Comparison of ENCODE assay signal across 29 cellular contexts in the genomic region with DNA sequence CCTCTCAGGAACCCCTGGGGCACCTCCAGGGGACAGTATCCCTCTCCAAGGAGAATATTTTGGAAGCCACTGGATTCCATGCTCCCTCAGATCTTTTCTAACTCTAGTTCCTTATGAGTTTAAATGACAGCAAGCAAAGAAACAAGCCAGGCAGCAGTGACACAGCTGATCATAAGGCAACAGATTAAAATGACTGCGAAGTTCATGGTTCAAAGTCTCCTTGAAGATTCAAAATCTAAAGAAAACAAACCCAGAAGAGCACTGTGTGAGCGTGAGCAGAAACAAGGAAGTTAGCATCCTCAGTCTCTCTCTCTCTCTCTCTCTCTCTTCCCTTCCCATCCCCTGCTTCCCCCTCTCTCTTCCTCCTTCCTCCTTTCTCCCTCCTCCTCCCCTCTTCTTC.
"Had no signal": no experiment of that assay in that cellular context is flagged by ENCODE, and none has a peak within 500 bp of the region (broad histone marks: within the 10 kb centered on the region; RNA-seq: fewer than 3 reads in every experiment).

No MANE protein-coding gene starts in this region.

- H3K27ac ChIP-seq: ascending aorta, breast epithelium, cardiac muscle cell, colonic mucosa, esophagus squamous epithelium, gastroesophageal sphincter had no signal

- H3K36me3 ChIP-seq: ascending aorta, breast epithelium, cardiac muscle cell, colonic mucosa, esophagus squamous epithelium, gastroesophageal sphincter had no signal

- H3K27ac Mint-ChIP-seq: activated CD4-positive, alpha-beta memory T cell treated with anti-CD3 and anti-CD28 coated beads, Interleukin-2, amount 10 ng/mL, durations not matched to agents 7 days and 5 days; activated CD4-positive, alpha-beta T cell treated with anti-CD3 and anti-CD28 coated beads for 36 hours; activated CD4-positive, alpha-beta T cell treated with anti-CD3 and anti-CD28 coated beads, Interleukin-2, amount 10 ng/mL, durations not matched to agents 24 days and 14 days; activated naive CD4-positive, alpha-beta T cell treated with anti-CD3 and anti-CD28 coated beads, Interleukin-2, amount 10 ng/mL, durations not matched to agents 7 days and 5 days; activated naive CD4-positive, alpha-beta T cell treated with anti-CD3 and anti-CD28 coated beads, Interleukin-2, amount 50 U/mL, for 72 hours; activated naive CD8-positive, alpha-beta T cell treated with anti-CD3 and anti-CD28 coated beads, Interleukin-2, amount 10 ng/mL, durations not matched to agents 7 days and 5 days; activated T-cell treated with anti-CD3 and anti-CD28 coated beads, Interleukin-2, amount 50 U/mL, for 24 hours; activated T-cell treated with anti-CD3 and anti-CD28 coated beads, Interleukin-2, amount 50 U/mL, for 72 hours; dendritic cell treated with granulocyte-macrophage colony-stimulating factor and Interleukin-4, amounts not matched to agents 40 ng/mL and 50 ng/mL, for 4 days; effector memory CD8-positive, alpha-beta T cell had no signal

- H3K9me3 Mint-ChIP-seq: activated CD4-positive, alpha-beta T cell treated with anti-CD3 and anti-CD28 coated beads, Interleukin-2, amount 10 ng/mL, durations not matched to agents 24 days and 14 days; effector memory CD8-positive, alpha-beta T cell had no signal

- H3K4me3 Mint-ChIP-seq: activated CD4-positive, alpha-beta memory T cell treated with anti-CD3 and anti-CD28 coated beads, Interleukin-2, amount 10 ng/mL, durations not matched to agents 7 days and 5 days; activated CD4-positive, alpha-beta T cell treated with anti-CD3 and anti-CD28 coated beads for 36 hours; activated CD4-positive, alpha-beta T cell treated with anti-CD3 and anti-CD28 coated beads, Interleukin-2, amount 10 ng/mL, durations not matched to agents 24 days and 14 days; activated naive CD4-positive, alpha-beta T cell treated with anti-CD3 and anti-CD28 coated beads, Interleukin-2, amount 10 ng/mL, durations not matched to agents 7 days and 5 days; activated naive CD8-positive, alpha-beta T cell treated with anti-CD3 and anti-CD28 coated beads, Interleukin-2, amount 10 ng/mL, durations not matched to agents 7 days and 5 days; activated T-cell treated with anti-CD3 and anti-CD28 coated beads, Interleukin-2, amount 50 U/mL, for 24 hours; activated T-cell treated with anti-CD3 and anti-CD28 coated beads, Interleukin-2, amount 50 U/mL, for 72 hours; brain; dendritic cell treated with granulocyte-macrophage colony-stimulating factor and Interleukin-4, amounts not matched to agents 40 ng/mL and 50 ng/mL, for 4 days; effector memory CD8-positive, alpha-beta T cell had no signal

- ATAC-seq: activated CD4-positive, alpha-beta T cell treated with anti-CD3 and anti-CD28 coated beads for 36 hours; activated naive CD4-positive, alpha-beta T cell treated with anti-CD3 and anti-CD28 coated beads, Interleukin-2, amount 50 U/mL, for 72 hours; activated T-cell treated with anti-CD3 and anti-CD28 coated beads, Interleukin-2, amount 50 U/mL, for 72 hours; effector memory CD8-positive, alpha-beta T cell; gastroesophageal sphincter had no signal

- H3K27me3 ChIP-seq: ascending aorta, breast epithelium, cardiac muscle cell, colonic mucosa, esophagus squamous epithelium, gastroesophageal sphincter had no signal

- H3K4me1 ChIP-seq: ascending aorta, breast epithelium, colonic mucosa, esophagus squamous epithelium, gastroesophageal sphincter had no signal

- H3K36me3 Mint-ChIP-seq: activated naive CD4-positive, alpha-beta T cell treated with anti-CD3 and anti-CD28 coated beads, Interleukin-2, amount 10 ng/mL, durations not matched to agents 7 days and 5 days; activated naive CD8-positive, alpha-beta T cell treated with anti-CD3 and anti-CD28 coated beads, Interleukin-2, amount 10 ng/mL, durations not matched to agents 7 days and 5 days; brain had no signal

- H3K4me3 ChIP-seq: ascending aorta, breast epithelium, cardiac muscle cell, colonic mucosa, esophagus squamous epithelium, gastroesophageal sphincter had no signal

- H3K9me3 ChIP-seq: ascending aorta, breast epithelium, colonic mucosa, esophagus squamous epithelium, gastroesophageal sphincter had no signal

- H3K27me3 Mint-ChIP-seq: activated CD4-positive, alpha-beta memory T cell treated with anti-CD3 and anti-CD28 coated beads, Interleukin-2, amount 10 ng/mL, durations not matched to agents 7 days and 5 days; activated CD4-positive, alpha-beta T cell treated with anti-CD3 and anti-CD28 coated beads for 36 hours; activated CD4-positive, alpha-beta T cell treated with anti-CD3 and anti-CD28 coated beads, Interleukin-2, amount 10 ng/mL, durations not matched to agents 24 days and 14 days; activated naive CD4-positive, alpha-beta T cell treated with anti-CD3 and anti-CD28 coated beads, Interleukin-2, amount 10 ng/mL, durations not matched to agents 7 days and 5 days; activated naive CD8-positive, alpha-beta T cell treated with anti-CD3 and anti-CD28 coated beads, Interleukin-2, amount 10 ng/mL, durations not matched to agents 7 days and 5 days; activated T-cell treated with anti-CD3 and anti-CD28 coated beads, Interleukin-2, amount 50 U/mL, for 24 hours; dendritic cell treated with granulocyte-macrophage colony-stimulating factor and Interleukin-4, amounts not matched to agents 40 ng/mL and 50 ng/mL, for 4 days; effector memory CD8-positive, alpha-beta T cell had no signal

- DNase-seq: activated CD4-positive, alpha-beta memory T cell treated with anti-CD3 and anti-CD28 coated beads, Interleukin-2, amount 10 ng/mL, durations not matched to agents 7 days and 5 days; activated CD4-positive, alpha-beta T cell treated with anti-CD3 and anti-CD28 coated beads for 36 hours; activated CD4-positive, alpha-beta T cell treated with anti-CD3 and anti-CD28 coated beads, Interleukin-2, amount 10 ng/mL, durations not matched to agents 24 days and 14 days; activated CD4-positive, CD25-positive, alpha-beta regulatory T cell; activated CD4-positive, CD25-positive, alpha-beta regulatory T cell treated with anti-CD3 and anti-CD28 coated beads, Interleukin-2, amount 50 U/mL, for 72 hours; activated CD8-positive, alpha-beta memory T cell treated with anti-CD3 and anti-CD28 coated beads, Interleukin-2, amount 50 U/mL, for 48 hours; activated gamma-delta T cell; activated naive CD4-positive, alpha-beta T cell; activated naive CD4-positive, alpha-beta T cell treated with anti-CD3 and anti-CD28 coated beads, Interleukin-2, amount 10 ng/mL, durations not matched to agents 7 days and 5 days; activated naive CD8-positive, alpha-beta T cell treated with anti-CD3 and anti-CD28 coated beads, Interleukin-2, amount 10 ng/mL, durations not matched to agents 7 days and 5 days; activated T-cell treated with anti-CD3 and anti-CD28 coated beads for 4 hours; activated T-cell treated with anti-CD3 and anti-CD28 coated beads, Interleukin-2, amount 50 U/mL, for 24 hours; activated T-cell treated with anti-CD3 and anti-CD28 coated beads, Interleukin-2, amount 50 U/mL, for 72 hours; central memory CD4-positive, alpha-beta T cell; cerebellar nuclear complex; colonic mucosa; effector CD4-positive, alpha-beta T cell; effector memory CD8-positive, alpha-beta T cell; erythroblast; esophagus squamous epithelium; foreskin melanocyte; T-helper 2 cell had no signal

- H3K4me1 Mint-ChIP-seq: activated CD4-positive, alpha-beta memory T cell treated with anti-CD3 and anti-CD28 coated beads, Interleukin-2, amount 10 ng/mL, durations not matched to agents 7 days and 5 days; activated CD4-positive, alpha-beta T cell treated with anti-CD3 and anti-CD28 coated beads for 36 hours; activated CD4-positive, alpha-beta T cell treated with anti-CD3 and anti-CD28 coated beads, Interleukin-2, amount 10 ng/mL, durations not matched to agents 24 days and 14 days; activated naive CD4-positive, alpha-beta T cell treated with anti-CD3 and anti-CD28 coated beads, Interleukin-2, amount 10 ng/mL, durations not matched to agents 7 days and 5 days; activated naive CD8-positive, alpha-beta T cell treated with anti-CD3 and anti-CD28 coated beads, Interleukin-2, amount 10 ng/mL, durations not matched to agents 7 days and 5 days; brain had no signal
